Comparison of ENCODE assay signal across 8 cellular contexts in the genomic region with DNA sequence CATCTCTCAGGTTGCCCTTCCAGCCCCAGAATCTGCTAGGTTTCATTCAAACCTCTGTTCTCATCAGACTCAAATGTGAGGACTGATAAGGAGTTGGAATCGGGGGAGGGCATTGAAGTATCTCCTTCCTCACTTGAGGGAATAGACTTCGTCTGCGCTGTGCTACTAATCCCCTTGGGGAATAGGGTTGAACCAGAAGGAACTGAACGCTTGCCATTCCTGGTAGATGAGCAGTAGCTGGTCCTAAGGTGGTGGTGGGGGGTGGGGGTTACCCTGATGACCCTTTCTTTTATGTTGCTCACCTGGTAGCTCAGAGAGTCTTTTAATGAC. TPM values are rescaled to one million over a fixed set of nuclear protein-coding genes. Genes with fewer than 3 reads are reported as not detected.
DNase-seq lines count a peak whose midpoint lies in the region; ATAC-seq and TF ChIP-seq lines count a peak whose summit lies in the region.

No MANE protein-coding gene starts in this region.

- DNase-seq in NCI-H82 treated with DMSO at 0.1 percent for 48 hours (lab: John Stamatoyannopoulos, UW; ENCODE audit: unreplicated experiment), result peak; percentile 55
- no peak for DNase-seq in effector memory CD8-positive, alpha-beta T cell
- no peak for DNase-seq in progenitor cell of endocrine pancreas (ENCODE audit: low spot score, unreplicated experiment)
- DNase-seq in posterior vena cava (ENCODE audit: low spot score), result no peak
- DNase-seq in iPS-NIHi11 (ENCODE audit: low spot score), result no peak
- no peak for DNase-seq in NCI-H1092 treated with DMSO at 0.1 percent for 48 hours (lab: John Stamatoyannopoulos, UW)

- TF ChIP-seq CTCF in GM12875 (IDR thresholded peaks at IDR 0.05; ENCODE audit: borderline replicate concordance, insufficient read depth, low read depth, low read length) (no peak), progenitor cell of endocrine pancreas (IDR thresholded peaks at IDR 0.05; ENCODE audit: unreplicated experiment) (no peak)

- no peaks in the 10 kb centered on the region for H3K27me3 Mint-ChIP-seq in effector memory CD8-positive, alpha-beta T cell
- H3K27me3 Mint-ChIP-seq in progenitor cell of endocrine pancreas, result no peaks in the 10 kb centered on the region

- intact Hi-C loops in posterior vena cava (cut with DNase I), result no loop called here

- H3K4me3 Mint-ChIP-seq in effector memory CD8-positive, alpha-beta T cell, result peak overlapping the region; percentile 77 to 80
- peak overlapping the region; percentile 64 for H3K4me3 Mint-ChIP-seq in progenitor cell of endocrine pancreas (ENCODE audit: low read depth)

- peak overlapping the region; percentile 81 for H3K4me3 ChIP-seq in GM12875 (ENCODE audit: low read depth, low read length)

- H3K4me1 Mint-ChIP-seq in effector memory CD8-positive, alpha-beta T cell (ENCODE audit: low read depth in 2 of 2), result peaks cover 8% of the 10 kb centered on the region in 2 donors
- H3K4me1 Mint-ChIP-seq in progenitor cell of endocrine pancreas (ENCODE audit: low read depth), result peaks cover 9% of the 10 kb centered on the region

- no peaks in the 10 kb centered on the region for H3K36me3 Mint-ChIP-seq in effector memory CD8-positive, alpha-beta T cell (ENCODE audit: insufficient read depth)
- no peaks in the 10 kb centered on the region for H3K36me3 Mint-ChIP-seq in progenitor cell of endocrine pancreas (ENCODE audit: insufficient read depth)

- no peak overlapping the region for H3K27ac Mint-ChIP-seq in effector memory CD8-positive, alpha-beta T cell
- peak overlapping the region; percentile 9 for H3K27ac Mint-ChIP-seq in progenitor cell of endocrine pancreas

- H3K9me3 Mint-ChIP-seq in effector memory CD8-positive, alpha-beta T cell, result no peaks in the 10 kb centered on the region
- H3K9me3 Mint-ChIP-seq in progenitor cell of endocrine pancreas (ENCODE audit: low read depth), result peaks cover 15% of the 10 kb centered on the region

- ATAC-seq in effector memory CD8-positive, alpha-beta T cell (replicated peaks), result no peak
- no peak for ATAC-seq in HG02763 (IDR thresholded peaks at IDR 0.05; ENCODE audit: unreplicated experiment)

RNA-seq across cellular contexts. Expression of gene SLC9A7, which starts 0.7 kb away (rescaled TPM):
- total RNA-seq in progenitor cell of endocrine pancreas (9.5 and 11.1 TPM in 2 replicates), posterior vena cava (1 to 10 TPM; 1.8 to 1.9 TPM)
